11 cellular contexts compared by ENCODE assay signal in genomic region chr9:81685763-81686613, GRCh38. TPM values are rescaled to one million over a fixed set of nuclear protein-coding genes. Genes with fewer than 3 reads are reported as not detected.
DNase-seq lines count a peak whose midpoint lies in the region; ATAC-seq and TF ChIP-seq lines count a peak whose summit lies in the region.
"Had no signal": no experiment of that assay in that cellular context is flagged by ENCODE, and none has a peak within 500 bp of the region (broad histone marks: within the 10 kb centered on the region; RNA-seq: fewer than 3 reads in every experiment).

No MANE protein-coding gene starts in this region.

- WGBS in tibial nerve, 2 donors, result 28 to 30% methylated on average over 5 of the region's 5 CpGs

- DNase-seq in NCI-H1694 treated with DMSO at 0.1 percent for 48 hours (lab: John Stamatoyannopoulos, UW) (peak; percentile 3), NCI-H1694 (lab: John Stamatoyannopoulos, UW) (no peak), WTC11 (ENCODE audit: low spot score) (no peak), immature natural killer cell (peak; percentile 14 to 35 (median 26)), tibial nerve (ENCODE audit: low spot score in 2 of 2) (no peak), T-helper 1 cell (no peak), GM10266 (ENCODE audit: extremely low spot score) (no peak)
- DNase-seq in activated naive CD4-positive, alpha-beta T cell treated with anti-CD3 and anti-CD28 coated beads, Interleukin-2, amount 10 ng/mL, durations not matched to agents 7 days and 5 days, result no peak
- DNase-seq: activated effector memory CD4-positive, alpha-beta T cell treated with anti-CD3 and anti-CD28 coated beads, Interleukin-2, amount 50 U/mL, for 16 hours; NK-92 treated with Interleukin-12 subunit alpha and Interleukin-12 subunit beta, amount 100 ng/mL, for 24 hours had no signal

- no peaks in the 10 kb centered on the region for H3K9me3 ChIP-seq in tibial nerve

- CTCF ChIA-PET in WTC11 (lab: Charles Lee), result no interaction called here
- CTCF ChIA-PET in activated naive CD4-positive, alpha-beta T cell treated with anti-CD3 and anti-CD28 coated beads, Interleukin-2, amount 10 ng/mL, durations not matched to agents 7 days and 5 days (lab: Charles Lee), result no interaction called here

- TF ChIP-seq EP300 in tibial nerve (IDR thresholded peaks at IDR 0.05), result no peak

- no peak for TF ChIP-seq POLR2A in tibial nerve (IDR thresholded peaks at IDR 0.05)

- POLR2A ChIA-PET in WTC11 (lab: Charles Lee), result no interaction called here

- H3K27me3 Mint-ChIP-seq in WTC11 (ENCODE audit: low read depth) (peaks cover 3% of the 10 kb centered on the region), immature natural killer cell (ENCODE audit: low read depth in 3 of 3) (peaks cover 8 to 31% (median 20%) of the 10 kb centered on the region in 3 donors)
- peaks cover 14% of the 10 kb centered on the region for H3K27me3 Mint-ChIP-seq in activated naive CD4-positive, alpha-beta T cell treated with anti-CD3 and anti-CD28 coated beads, Interleukin-2, amount 10 ng/mL, durations not matched to agents 7 days and 5 days

- ATAC-seq in WTC11, result no peak

- H3K27me3 ChIP-seq in tibial nerve, result no peaks in the 10 kb centered on the region

- H3K27ac Mint-ChIP-seq in WTC11 (no peak overlapping the region), immature natural killer cell (no peak overlapping the region)
- H3K27ac Mint-ChIP-seq in activated naive CD4-positive, alpha-beta T cell treated with anti-CD3 and anti-CD28 coated beads, Interleukin-2, amount 10 ng/mL, durations not matched to agents 7 days and 5 days, result no peak overlapping the region
- H3K27ac Mint-ChIP-seq: CD14-positive monocyte had no signal

- H3K9me3 Mint-ChIP-seq in WTC11, result no peaks in the 10 kb centered on the region
- peaks cover 0 to 2% (median 0%) of the 10 kb centered on the region in 6 donors for H3K9me3 Mint-ChIP-seq in immature natural killer cell
- no peaks in the 10 kb centered on the region for H3K9me3 Mint-ChIP-seq in activated naive CD4-positive, alpha-beta T cell treated with anti-CD3 and anti-CD28 coated beads, Interleukin-2, amount 10 ng/mL, durations not matched to agents 7 days and 5 days

- H3K4me3 Mint-ChIP-seq in WTC11, result no peak overlapping the region
- H3K4me3 Mint-ChIP-seq in immature natural killer cell, result no peak overlapping the region
- H3K4me3 Mint-ChIP-seq in activated naive CD4-positive, alpha-beta T cell treated with anti-CD3 and anti-CD28 coated beads, Interleukin-2, amount 10 ng/mL, durations not matched to agents 7 days and 5 days, result no peak overlapping the region

- peaks cover 12% of the 10 kb centered on the region for H3K4me1 Mint-ChIP-seq in WTC11
- peaks cover 12 to 13% of the 10 kb centered on the region in 2 donors for H3K4me1 Mint-ChIP-seq in immature natural killer cell
- H3K4me1 Mint-ChIP-seq in activated naive CD4-positive, alpha-beta T cell treated with anti-CD3 and anti-CD28 coated beads, Interleukin-2, amount 10 ng/mL, durations not matched to agents 7 days and 5 days, result peaks cover 26% of the 10 kb centered on the region

- peaks cover 0 to 63% (median 14%) of the 10 kb centered on the region in 4 donors for H3K4me1 ChIP-seq in tibial nerve

- H3K4me3 ChIP-seq in tibial nerve, result peak overlapping the region; percentile 69 to 82 (median 75)

- H3K27ac ChIP-seq in tibial nerve, result peak overlapping the region; percentile 89 to 97 (median 94)

- TF ChIP-seq CTCF in WTC11 (IDR thresholded peaks at IDR 0.05) (no peak), tibial nerve (IDR thresholded peaks at IDR 0.05) (peak in 1 of 5 experiments; percentile 18), GM10266 (IDR thresholded peaks at IDR 0.05; ENCODE audit: control insufficient read depth, insufficient read depth, low read depth, missing control alignments) (no peak)

- H3K36me3 ChIP-seq in tibial nerve, result peaks cover 0 to 9% (median 0%) of the 10 kb centered on the region in 3 donors

- H3K36me3 Mint-ChIP-seq in WTC11 (peaks cover 3% of the 10 kb centered on the region), immature natural killer cell (peaks cover 5 to 16% (median 6%) of the 10 kb centered on the region in 3 donors)
- H3K36me3 Mint-ChIP-seq in activated naive CD4-positive, alpha-beta T cell treated with anti-CD3 and anti-CD28 coated beads, Interleukin-2, amount 10 ng/mL, durations not matched to agents 7 days and 5 days, result peaks cover 5% of the 10 kb centered on the region

TF ChIP-seq in WTC11, 78 proteins besides CTCF, POLR2A, EP300 and RAD21:
- TF ChIP-seq CREM (CRISPR knock-in tag; IDR thresholded peaks at IDR 0.05) (0 out of 2 replicates have a peak, but pooled peaks have one; percentile 20), RORB (CRISPR knock-in tag; IDR thresholded peaks at IDR 0.05) (no peak)

RNA-seq across cellular contexts. Expression of gene TLE1, which starts 3.4 kb away (rescaled TPM):
- total RNA-seq in WTC11 (2021) (93.2 to 97.7 TPM (median 93.9 TPM) in 3 replicates), tibial nerve (100 to 1,000 TPM in 2 of 4 donors, 10 to 100 TPM in 2; 81.8 to 107 (median 94.7) TPM)
- 10 to 100 TPM; 63.9 to 97.9 (median 77.0) TPM for polyA plus RNA-seq in immature natural killer cell

Comparison
In these comparisons a context has a peak if more than half of its experiments do, and no peak if none do; other contexts are left out.
1. DNase-seq: peak in NCI-H1694 treated with DMSO at 0.1 percent for 48 hours (single experiment) and immature natural killer cell (3 of 3); none in NCI-H1694 (single experiment), WTC11 (single experiment), tibial nerve (0 of 2), activated naive CD4-positive, alpha-beta T cell treated with anti-CD3 and anti-CD28 coated beads, Interleukin-2, amount 10 ng/mL, durations not matched to agents 7 days and 5 days (single experiment), T-helper 1 cell (0 of 5) and GM10266 (single experiment).